ENCODE assay signal across 8 cellular contexts in genomic region chr1:32466761-32467160, GRCh38. TPM values are rescaled to one million over a fixed set of nuclear protein-coding genes. Genes with fewer than 3 reads are reported as not detected.
"Had no signal": no experiment of that assay in that cellular context is flagged by ENCODE, and none has a peak within 500 bp of the region (broad histone marks: within the 10 kb centered on the region; RNA-seq: fewer than 3 reads in every experiment).

No MANE protein-coding gene starts in this region.

- H3K36me3 ChIP-seq: HAP-1 had no signal

- H3K27ac ChIP-seq: GM23248 had no signal

- H3K4me3 ChIP-seq: GM23248, HAP-1 had no signal

- ATAC-seq: HCT116 had no signal

- H3K9me3 ChIP-seq: HAP-1 had no signal

- DNase-seq: GM23248, GOT3, H7, IMR-90, KBM-7 had no signal

RNA-seq across cellular contexts. Expression of gene ZBTB8B, which starts 1.9 kb away (rescaled TPM):
- total RNA-seq: GM23248, HT-29, IMR-90 had no signal
- polyA plus RNA-seq: GM23248, IMR-90 had no signal
